8 cellular contexts compared by ENCODE assay signal in genomic region chr4:63524764-63525163, GRCh38.
"Had no signal": no experiment of that assay in that cellular context is flagged by ENCODE, and none has a peak within 500 bp of the region (broad histone marks: within the 10 kb centered on the region; RNA-seq: fewer than 3 reads in every experiment).

No MANE protein-coding gene starts in this region.

- H3K9ac ChIP-seq: GM23248 had no signal

- DNase-seq: GM23248, GOT3, H7, HFFc6, KG1 had no signal

- H3K36me3 ChIP-seq: HAP-1 had no signal

- H2AFZ ChIP-seq: GM23248 had no signal

- ATAC-seq: HCT116 had no signal

- H3K27ac ChIP-seq: GM23248, HL-60 had no signal

- H3K9me3 ChIP-seq: HAP-1 had no signal

- H3K4me1 ChIP-seq: HAP-1 had no signal

- H3K4me3 ChIP-seq: GM23248, HAP-1 had no signal
